In genomic region chr11:3954448-3955298, GRCh38 we compare ENCODE assay signal across 11 cellular contexts.
DNase-seq lines count a peak whose midpoint lies in the region; ATAC-seq and TF ChIP-seq lines count a peak whose summit lies in the region.
"Had no signal": no experiment of that assay in that cellular context is flagged by ENCODE, and none has a peak within 500 bp of the region (broad histone marks: within the 10 kb centered on the region; RNA-seq: fewer than 3 reads in every experiment).

No MANE protein-coding gene starts in this region.

- H3K27me3 Mint-ChIP-seq in activated CD4-positive, alpha-beta T cell treated with anti-CD3 and anti-CD28 coated beads for 36 hours: no peaks in the 10 kb centered on the region
- H3K27me3 Mint-ChIP-seq in central memory CD8-positive, alpha-beta T cell: no peaks in the 10 kb centered on the region
- H3K27me3 Mint-ChIP-seq in WTC11 (ENCODE audit: low read depth) (no peaks in the 10 kb centered on the region), GM23338 (ENCODE audit: insufficient read depth, low read depth, poor library complexity) (peaks cover 3% of the 10 kb centered on the region)

- intact Hi-C loops in activated CD4-positive, alpha-beta T cell treated with anti-CD3 and anti-CD28 coated beads for 36 hours (cut with DNase I, micrococcal nuclease): loop anchor here (1.0 to 5.0 kb wide), 9 partner anchors 14 to 113 kb away; partner anchors contain the start of gene STIM1 (in 2 of the 2)
- intact Hi-C loops in PC-9 (cut with micrococcal nuclease; ENCODE audit: unreplicated experiment): loop anchor here (5.0 kb wide), 2 partner anchors 47 to 97 kb away; partner anchors contain the start of gene STIM1
- intact Hi-C loops in gastrocnemius medialis (cut with DNase I; ENCODE audit: low total_unique reads): no loop called here

- peaks cover 20% of the 10 kb centered on the region for H3K36me3 Mint-ChIP-seq in activated CD4-positive, alpha-beta T cell treated with anti-CD3 and anti-CD28 coated beads for 36 hours (ENCODE audit: low read depth)
- peaks cover 2% of the 10 kb centered on the region for H3K36me3 Mint-ChIP-seq in central memory CD8-positive, alpha-beta T cell (ENCODE audit: insufficient read depth)
- H3K36me3 Mint-ChIP-seq in WTC11 (no peaks in the 10 kb centered on the region), GM23338 (ENCODE audit: low read depth) (no peaks in the 10 kb centered on the region)

- H3K79me2 ChIP-seq in PC-9 (ENCODE audit: low read depth) (no peaks in the 10 kb centered on the region), GM23338 (replicated peaks; ENCODE audit: insufficient read depth) (no peaks in the 10 kb centered on the region)

- H2AFZ ChIP-seq in PC-9 (no peak overlapping the region), GM23338 (no peak overlapping the region)

- H3K27me3 ChIP-seq in PC-9 (ENCODE audit: insufficient read depth, low read depth) (no peaks in the 10 kb centered on the region), gastrocnemius medialis (no peaks in the 10 kb centered on the region), GM23338 (ENCODE audit: insufficient read depth) (no peaks in the 10 kb centered on the region)

- no peak for DNase-seq in activated CD4-positive, alpha-beta T cell treated with anti-CD3 and anti-CD28 coated beads for 36 hours
- DNase-seq in activated CD4-positive, alpha-beta T cell treated with anti-CD3 and anti-CD28 coated beads for 1 hour: no peak
- DNase-seq in PC-9: peak in 1 of 2 experiments; percentile 74
- DNase-seq in central memory CD8-positive, alpha-beta T cell (ENCODE audit: low spot score in 2 of 2): no peak
- no peak for DNase-seq in gastrocnemius medialis
- no peak for DNase-seq in WTC11 (ENCODE audit: low spot score)
- DNase-seq in UCSD-AML1 (lab: John Stamatoyannopoulos, UW; ENCODE audit: unreplicated experiment): no peak
- DNase-seq in GM23338 (ENCODE audit: low spot score): no peak
- DNase-seq: left ventricle myocardium inferior; NCI-H146; stimulated activated CD4-positive, alpha-beta T cell treated with anti-CD3 and anti-CD28 coated beads, Interleukin-2, amount 100 ng/mL, for 24 hours had no signal

- in situ Hi-C loops in gastrocnemius medialis (cut with MboI; ENCODE audit: low sequenced_read_pairs in 4 of 4): loop anchor here in 1 of 4 donors (25.0 kb wide), 1 partner anchor 92 kb away; the partner anchor contains the start of gene STIM1

- peak overlapping the region; percentile 23 for H3K4me2 ChIP-seq in PC-9
- H3K4me2 ChIP-seq in GM23338: no peak overlapping the region

- TF ChIP-seq CTCF in PC-9 (conservative IDR thresholded peaks at IDR 0.05) (no peak), gastrocnemius medialis (IDR thresholded peaks at IDR 0.05 in 4 of 5, conservative IDR thresholded peaks at IDR 0.05 in 1 of 5) (no peak), WTC11 (IDR thresholded peaks at IDR 0.05) (no peak), GM23338 (conservative IDR thresholded peaks at IDR 0.05; ENCODE audit: low read depth in 2 of 2) (no peak)

- no peaks in the 10 kb centered on the region for H3K9me2 ChIP-seq in PC-9 (ENCODE audit: insufficient read depth)
- no peaks in the 10 kb centered on the region for H3K9me2 ChIP-seq in GM23338 (ENCODE audit: insufficient read depth)

- H3K36me3 ChIP-seq in PC-9 (ENCODE audit: low read depth) (no peaks in the 10 kb centered on the region), gastrocnemius medialis (no peaks in the 10 kb centered on the region), GM23338 (ENCODE audit: insufficient read depth) (no peaks in the 10 kb centered on the region)
- H3K36me3 ChIP-seq: left ventricle myocardium inferior had no signal

- peaks cover 9% of the 10 kb centered on the region for H3F3A ChIP-seq in PC-9 (ENCODE audit: insufficient read depth, low read depth)
- no peaks in the 10 kb centered on the region for H3F3A ChIP-seq in GM23338 (replicated peaks; ENCODE audit: low read depth)

- peaks cover 92% of the 10 kb centered on the region for H3K4me1 Mint-ChIP-seq in activated CD4-positive, alpha-beta T cell treated with anti-CD3 and anti-CD28 coated beads for 36 hours
- peaks cover 80% of the 10 kb centered on the region for H3K4me1 Mint-ChIP-seq in central memory CD8-positive, alpha-beta T cell
- H3K4me1 Mint-ChIP-seq in WTC11 (peaks cover 7% of the 10 kb centered on the region), GM23338 (peaks cover 8% of the 10 kb centered on the region)

- no TSS peak for BruUV-seq in PC-9 (replicated peaks; lab: Mats Ljungman, UMichigan)

- ATAC-seq in activated CD4-positive, alpha-beta T cell treated with anti-CD3 and anti-CD28 coated beads for 36 hours: peak; percentile 64
- no peak for ATAC-seq in central memory CD8-positive, alpha-beta T cell (replicated peaks; ENCODE audit: extremely low read depth, poor library complexity, severe bottlenecking)
- ATAC-seq in gastrocnemius medialis: no peak
- ATAC-seq in WTC11: no peak
- no peak for ATAC-seq in GM23338

- H3K4me3 ChIP-seq in PC-9 (no peak overlapping the region), gastrocnemius medialis (no peak overlapping the region), GM23338 (no peak overlapping the region)
- H3K4me3 ChIP-seq: left ventricle myocardium inferior had no signal

- H4K20me1 ChIP-seq in PC-9 (ENCODE audit: insufficient read depth) (no peaks in the 10 kb centered on the region), GM23338 (replicated peaks; ENCODE audit: insufficient read depth) (no peaks in the 10 kb centered on the region)

- no peaks in the 10 kb centered on the region for H3K9me3 ChIP-seq in PC-9 (ENCODE audit: insufficient read depth, low read depth)
- H3K9me3 ChIP-seq in gastrocnemius medialis: no peaks in the 10 kb centered on the region
- H3K9me3 ChIP-seq: left ventricle myocardium inferior had no signal

- POLR2A ChIA-PET in activated CD4-positive, alpha-beta T cell treated with anti-CD3 and anti-CD28 coated beads for 36 hours (lab: Charles Lee): no interaction called here
- POLR2A ChIA-PET in PC-9 (lab: Charles Lee; ENCODE audit: unreplicated experiment) (no interaction called here), WTC11 (lab: Charles Lee) (interaction anchor here (0.5 kb wide), 1 partner anchor 80 kb away, joined by 3 read pairs; no protein-coding TSS in a partner anchor)

- CTCF ChIA-PET in activated CD4-positive, alpha-beta T cell treated with anti-CD3 and anti-CD28 coated beads for 36 hours (lab: Charles Lee): interaction anchor here (0.8 to 1.9 kb wide), 8 partner anchors 12 to 118 kb away, joined by 3 to 8 read pairs (median 4); no protein-coding TSS in a partner anchor
- CTCF ChIA-PET in PC-9 (lab: Charles Lee): interaction anchor here (0.7 kb wide), 1 partner anchor 99 kb away, joined by 3 read pairs; the partner anchor contains the start of gene STIM1
- CTCF ChIA-PET in WTC11 (lab: Charles Lee): interaction anchor here (1.5 kb wide), 1 partner anchor 105 kb away, joined by 4 read pairs; no protein-coding TSS in a partner anchor

- peaks cover 22% of the 10 kb centered on the region for H3K4me1 ChIP-seq in PC-9 (replicated peaks; ENCODE audit: insufficient read depth)
- H3K4me1 ChIP-seq in gastrocnemius medialis: peaks cover 58 to 59% of the 10 kb centered on the region in 2 donors
- no peaks in the 10 kb centered on the region for H3K4me1 ChIP-seq in GM23338 (ENCODE audit: insufficient read depth)

- H3K4me3 Mint-ChIP-seq in activated CD4-positive, alpha-beta T cell treated with anti-CD3 and anti-CD28 coated beads for 36 hours: peak overlapping the region; percentile 36
- H3K4me3 Mint-ChIP-seq in central memory CD8-positive, alpha-beta T cell: peak overlapping the region; percentile 19
- no peak overlapping the region for H3K4me3 Mint-ChIP-seq in WTC11
- H3K4me3 Mint-ChIP-seq in GM23338: no peak overlapping the region

- H3K27ac Mint-ChIP-seq in activated CD4-positive, alpha-beta T cell treated with anti-CD3 and anti-CD28 coated beads for 36 hours: peak overlapping the region; percentile 100
- H3K27ac Mint-ChIP-seq in central memory CD8-positive, alpha-beta T cell (ENCODE audit: low read depth): peak overlapping the region; percentile 92
- H3K27ac Mint-ChIP-seq in WTC11 (no peak overlapping the region), GM23338 (no peak overlapping the region)

- H3K27ac ChIP-seq in PC-9: peak overlapping the region; percentile 74
- H3K27ac ChIP-seq in gastrocnemius medialis: peak overlapping the region; percentile 23 to 54 (median 36)
- no peak overlapping the region for H3K27ac ChIP-seq in GM23338 (ENCODE audit: low read depth)
- H3K27ac ChIP-seq: left ventricle myocardium inferior had no signal

- no peak for TF ChIP-seq POLR2A in gastrocnemius medialis (IDR thresholded peaks at IDR 0.05)

- no peaks in the 10 kb centered on the region for H3K9me3 Mint-ChIP-seq in activated CD4-positive, alpha-beta T cell treated with anti-CD3 and anti-CD28 coated beads for 36 hours (ENCODE audit: low read depth)
- H3K9me3 Mint-ChIP-seq in central memory CD8-positive, alpha-beta T cell: no peaks in the 10 kb centered on the region
- H3K9me3 Mint-ChIP-seq in WTC11 (no peaks in the 10 kb centered on the region), GM23338 (no peaks in the 10 kb centered on the region)

TF ChIP-seq in WTC11, 78 proteins besides CTCF, POLR2A, EP300 and RAD21 (continues in another document):
- no peak for TF ChIP-seq JUN (CRISPR knock-in tag; IDR thresholded peaks at IDR 0.05)
- TF ChIP-seq ZNF263 (CRISPR knock-in tag; IDR thresholded peaks at IDR 0.05; ENCODE audit: low read depth): no peak
- no peak for TF ChIP-seq MYBL2 (CRISPR knock-in tag; IDR thresholded peaks at IDR 0.05)
- TF ChIP-seq NR1H2 (CRISPR knock-in tag; IDR thresholded peaks at IDR 0.05): no peak

TF ChIP-seq in GM23338, 12 proteins besides CTCF, POLR2A, EP300 and RAD21 (continues in another document):
- no peak for TF ChIP-seq EZH2phosphoT487 (IDR thresholded peaks at IDR 0.05; ENCODE audit: unreplicated experiment)

Comparison
In these comparisons a context has a peak if more than half of its experiments do, and no peak if none do; other contexts are left out.
1. H3K27ac Mint-ChIP-seq: peak in activated CD4-positive, alpha-beta T cell treated with anti-CD3 and anti-CD28 coated beads for 36 hours (single experiment) and central memory CD8-positive, alpha-beta T cell (single experiment); none in WTC11 (single experiment) and GM23338 (single experiment).
2. H3K4me3 Mint-ChIP-seq: peak in activated CD4-positive, alpha-beta T cell treated with anti-CD3 and anti-CD28 coated beads for 36 hours (single experiment) and central memory CD8-positive, alpha-beta T cell (single experiment); none in WTC11 (single experiment) and GM23338 (single experiment).